Comparison of ENCODE assay signal across 25 cellular contexts in genomic region chr22:34045311-34045710, GRCh38.
"Had no signal": no experiment of that assay in that cellular context is flagged by ENCODE, and none has a peak within 500 bp of the region (broad histone marks: within the 10 kb centered on the region; RNA-seq: fewer than 3 reads in every experiment).

No MANE protein-coding gene starts in this region.

- H3K4me3 ChIP-seq: lower lobe of right lung, mucosa of descending colon, pancreas, right atrium auricular region, right lobe of liver, smooth muscle cell, stomach, suprapubic skin, thoracic aorta, tibial artery, vagina had no signal

- H3K4me1 ChIP-seq: lower lobe of right lung, pancreas, right atrium auricular region, right lobe of liver, stomach, suprapubic skin, tibial artery, vagina had no signal

- H3K36me3 Mint-ChIP-seq: naive thymus-derived CD8-positive, alpha-beta T cell; stimulated activated naive B cell treated with anti-CD40 and anti-IgM and Interleukin-4, amounts not matched to agents 10 μg/mL and 1 μg/mL and 100 μg/mL, for 72 hours; type B pancreatic cell had no signal

- DNase-seq: head of caudate nucleus; hippocampal formation; left cardiac atrium; lower lobe of right lung; midbrain; mucosa of descending colon; naive thymus-derived CD8-positive, alpha-beta T cell; nucleus accumbens; pancreas; right lobe of liver; stimulated activated CD4-positive, alpha-beta T cell treated with anti-CD3 and anti-CD28 coated beads, Interleukin-1b, Interleukin-23, amount 100 ng/mL, for 48 hours; stimulated activated CD4-positive, alpha-beta T cell treated with anti-CD3 and anti-CD28 coated beads, Interleukin-4, amount 100 ng/mL, for 1 hour; stimulated activated naive B cell treated with anti-CD40 and anti-IgM and Interleukin-4, amounts not matched to agents 10 μg/mL and 1 μg/mL and 100 μg/mL, for 72 hours; stimulated activated naive CD8-positive, alpha-beta T cell treated with anti-CD3 and anti-CD28 coated beads, Interleukin-15, Interleukin-2, amounts not matched to agents 100 U/mL and 50 U/mL, for 24 hours; stomach; tibial artery had no signal

- H3K4me1 Mint-ChIP-seq: naive thymus-derived CD8-positive, alpha-beta T cell; nephron; neural crest cell; stimulated activated naive B cell treated with anti-CD40 and anti-IgM and Interleukin-4, amounts not matched to agents 10 μg/mL and 1 μg/mL and 100 μg/mL, for 72 hours had no signal

- ATAC-seq: left lobe of liver; lower lobe of right lung; mucosa of descending colon; naive thymus-derived CD8-positive, alpha-beta T cell; pancreas; right lobe of liver; stimulated activated naive B cell treated with anti-CD40 and anti-IgM and Interleukin-4, amounts not matched to agents 10 μg/mL and 1 μg/mL and 100 μg/mL, for 72 hours; stimulated activated naive CD8-positive, alpha-beta T cell treated with anti-CD3 and anti-CD28 coated beads, Interleukin-15, Interleukin-2, amounts not matched to agents 100 U/mL and 50 U/mL, for 24 hours had no signal

- H3K27me3 ChIP-seq: pancreas, right atrium auricular region, right lobe of liver, tibial artery, vagina had no signal

- H3K27ac ChIP-seq: lower lobe of right lung, pancreas, right atrium auricular region, right lobe of liver, stomach, suprapubic skin, thoracic aorta, tibial artery, vagina had no signal

- H3K9me3 Mint-ChIP-seq: nephron; neural crest cell; stimulated activated naive B cell treated with anti-CD40 and anti-IgM and Interleukin-4, amounts not matched to agents 10 μg/mL and 1 μg/mL and 100 μg/mL, for 72 hours; type B pancreatic cell had no signal

- H3K27ac Mint-ChIP-seq: naive thymus-derived CD8-positive, alpha-beta T cell; nephron; stimulated activated naive B cell treated with anti-CD40 and anti-IgM and Interleukin-4, amounts not matched to agents 10 μg/mL and 1 μg/mL and 100 μg/mL, for 72 hours; type B pancreatic cell had no signal

- H3K4me2 ChIP-seq: smooth muscle cell had no signal

- H3K4me3 Mint-ChIP-seq: naive thymus-derived CD8-positive, alpha-beta T cell; nephron; neural crest cell; stimulated activated naive B cell treated with anti-CD40 and anti-IgM and Interleukin-4, amounts not matched to agents 10 μg/mL and 1 μg/mL and 100 μg/mL, for 72 hours; type B pancreatic cell had no signal

- H3K9me3 ChIP-seq: lower lobe of right lung, mucosa of descending colon, pancreas, right atrium auricular region, right lobe of liver, stomach, suprapubic skin, thoracic aorta, tibial artery, vagina had no signal

- H3K36me3 ChIP-seq: lower lobe of right lung, pancreas, right atrium auricular region, right lobe of liver, stomach, suprapubic skin, thoracic aorta, tibial artery, vagina had no signal
